In the genomic region with DNA sequence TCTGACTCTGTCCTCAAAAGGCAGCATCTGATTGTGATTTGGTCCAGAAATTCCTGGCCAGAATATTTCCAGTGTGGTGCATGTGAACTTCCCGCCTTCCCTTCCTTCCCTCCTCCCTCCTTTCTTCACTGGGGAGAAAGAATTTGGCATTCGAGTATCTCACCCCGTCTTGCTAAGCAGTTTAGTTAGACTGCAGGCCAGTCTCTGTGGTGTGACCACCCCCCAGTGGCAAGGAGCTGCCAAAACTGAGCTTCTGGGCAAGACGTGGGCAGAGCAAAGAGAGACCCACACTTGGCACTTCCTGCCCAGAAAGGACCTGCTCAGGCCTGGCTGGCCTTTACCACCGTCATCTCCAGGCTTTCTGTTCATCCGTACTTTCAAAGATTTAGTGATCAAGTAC, we compare ENCODE assay signal across 8 cellular contexts. TPM values are rescaled to one million over a fixed set of nuclear protein-coding genes. Genes with fewer than 3 reads are reported as not detected.
A peak's percentile ranks its signal among the peaks of the same experiment; 100 is the strongest.
DNase-seq lines count a peak whose midpoint lies in the region; ATAC-seq, FAIRE-seq and TF ChIP-seq lines count a peak whose summit lies in the region.

No MANE protein-coding gene starts in this region.

- H3K36me3 Mint-ChIP-seq in CD4-positive, alpha-beta memory T cell = no peaks in the 10 kb centered on the region

- intact Hi-C loops in CD4-positive, alpha-beta memory T cell (cut with micrococcal nuclease) = no loop called here
- intact Hi-C loops in left ventricle myocardium inferior (cut with micrococcal nuclease) = no loop called here

- TF ChIP-seq CTCF in left ventricle myocardium inferior (IDR thresholded peaks at IDR 0.05; ENCODE audit: borderline replicate concordance) = peak; percentile 57

- CTCF ChIA-PET in CD4-positive, alpha-beta memory T cell (lab: Charles Lee; ENCODE audit: partially characterized antibody) = interaction anchor here (0.7 to 2.7 kb wide), 17 partner anchors 9 to 378 kb away, joined by 3 to 11 read pairs (median 3); partner anchors contain the start of gene ADCY7

- POLR2A ChIA-PET in CD4-positive, alpha-beta memory T cell (lab: Charles Lee; ENCODE audit: partially characterized antibody) = no interaction called here

- H3K27ac ChIP-seq in CD4-positive, alpha-beta memory T cell (ENCODE audit: low read depth, low read length) = no peak overlapping the region
- H3K27ac ChIP-seq in left ventricle myocardium inferior (replicated peaks) = no peak overlapping the region

- no peaks in the 10 kb centered on the region for H3K27me3 Mint-ChIP-seq in CD4-positive, alpha-beta memory T cell
- no peaks in the 10 kb centered on the region for H3K27me3 Mint-ChIP-seq in stimulated activated naive CD8-positive, alpha-beta T cell treated with anti-CD3 and anti-CD28 coated beads, Interleukin-15, amount 100 ng/mL, for 72 hours

- H3K4me1 Mint-ChIP-seq in CD4-positive, alpha-beta memory T cell = peaks cover 0 to 5% (median 2%) of the 10 kb centered on the region in 4 donors
- H3K4me1 Mint-ChIP-seq in stimulated activated naive CD8-positive, alpha-beta T cell treated with anti-CD3 and anti-CD28 coated beads, Interleukin-15, amount 100 ng/mL, for 72 hours = peaks cover 6% of the 10 kb centered on the region

- H3K4me1 ChIP-seq in CD4-positive, alpha-beta memory T cell (ENCODE audit: insufficient read depth, low read length) = no peaks in the 10 kb centered on the region
- no peaks in the 10 kb centered on the region for H3K4me1 ChIP-seq in left ventricle myocardium inferior

- peak overlapping the region in 4 of 7 donors; percentile 2 to 62 (median 26) for H3K27ac Mint-ChIP-seq in CD4-positive, alpha-beta memory T cell
- no peak overlapping the region for H3K27ac Mint-ChIP-seq in stimulated activated naive CD8-positive, alpha-beta T cell treated with anti-CD3 and anti-CD28 coated beads, Interleukin-15, amount 100 ng/mL, for 72 hours

- H3K9me3 Mint-ChIP-seq in CD4-positive, alpha-beta memory T cell = no peaks in the 10 kb centered on the region
- H3K9me3 Mint-ChIP-seq in stimulated activated naive CD8-positive, alpha-beta T cell treated with anti-CD3 and anti-CD28 coated beads, Interleukin-15, amount 100 ng/mL, for 72 hours = no peaks in the 10 kb centered on the region

- peak; percentile 28 for FAIRE-seq in HTR-8/SVneo (lab: Jason Lieb, UNC)

- H3K9me3 ChIP-seq in CD4-positive, alpha-beta memory T cell (ENCODE audit: control insufficient read depth in 1 of 2, low read length in 2 of 2) = no peaks in the 10 kb centered on the region
- no peaks in the 10 kb centered on the region for H3K9me3 ChIP-seq in left ventricle myocardium inferior (replicated peaks)

- peak; percentile 86 for ATAC-seq in stimulated activated naive CD8-positive, alpha-beta T cell treated with anti-CD3 and anti-CD28 coated beads, Interleukin-15, amount 100 ng/mL, for 72 hours

- H3K4me3 Mint-ChIP-seq in CD4-positive, alpha-beta memory T cell = no peak overlapping the region
- no peak overlapping the region for H3K4me3 Mint-ChIP-seq in stimulated activated naive CD8-positive, alpha-beta T cell treated with anti-CD3 and anti-CD28 coated beads, Interleukin-15, amount 100 ng/mL, for 72 hours

- peak in 4 of 5 donors; percentile 26 to 40 (median 32) for DNase-seq in CD4-positive, alpha-beta memory T cell
- DNase-seq in HTR-8/SVneo (ENCODE audit: insufficient read length, low spot score) (peak; percentile 39), left ventricle myocardium inferior (no peak), dedifferentiated amniotic fluid mesenchymal stem cell (ENCODE audit: extremely low spot score) (no peak), GM19240 (ENCODE audit: insufficient read length, low spot score) (no peak), NCI-H187 treated with DMSO at 0.1 percent for 48 hours (lab: John Stamatoyannopoulos, UW) (no peak)
- DNase-seq in activated naive CD4-positive, alpha-beta T cell treated with Interleukin-2 at 50 U/mL for 16 hours = peak; percentile 24
- peak; percentile 36 to 48 for DNase-seq in stimulated activated naive CD8-positive, alpha-beta T cell treated with anti-CD3 and anti-CD28 coated beads, Interleukin-15, amount 100 ng/mL, for 72 hours

- H3K4me3 ChIP-seq in CD4-positive, alpha-beta memory T cell (ENCODE audit: low read length in 2 of 2) = no peak overlapping the region
- H3K4me3 ChIP-seq in left ventricle myocardium inferior = no peak overlapping the region

- no peaks in the 10 kb centered on the region for H3K27me3 ChIP-seq in CD4-positive, alpha-beta memory T cell (ENCODE audit: insufficient read depth, low read length)
- peaks cover 53% of the 10 kb centered on the region for H3K27me3 ChIP-seq in left ventricle myocardium inferior (ENCODE audit: low read depth)

- no peaks in the 10 kb centered on the region for H3K36me3 ChIP-seq in CD4-positive, alpha-beta memory T cell (ENCODE audit: insufficient read depth, low read length)
- no peaks in the 10 kb centered on the region for H3K36me3 ChIP-seq in left ventricle myocardium inferior

RNA-seq across cellular contexts. Expression of gene SNX20, which starts 36.4 kb away (rescaled TPM):
- 10 to 100 TPM; 88.9 to 90.1 TPM for total RNA-seq in CD4-positive, alpha-beta memory T cell
- 100 to 1,000 TPM in 1 of 2 donors, 10 to 100 TPM in 1; 62.5 to 106 TPM for polyA plus RNA-seq in CD4-positive, alpha-beta memory T cell
- 0.69 TPM for total RNA-seq in left ventricle myocardium inferior

RNA-seq across cellular contexts. Expression of gene NOD2, which starts 48.7 kb away (rescaled TPM):
- total RNA-seq in CD4-positive, alpha-beta memory T cell = 10 to 100 TPM in 1 of 2 experiments, 1 to 10 TPM in 1; 9.8 to 10.9 TPM
- polyA plus RNA-seq in CD4-positive, alpha-beta memory T cell = 1 to 10 TPM; 2.2 to 3.7 TPM
- total RNA-seq in left ventricle myocardium inferior = 0.52 TPM

Comparison
In these comparisons a context has a peak if more than half of its experiments do, and no peak if none do; other contexts are left out.
1. DNase-seq: peak in CD4-positive, alpha-beta memory T cell (4 of 5), HTR-8/SVneo (single experiment), activated naive CD4-positive, alpha-beta T cell treated with Interleukin-2 at 50 U/mL for 16 hours (single experiment) and stimulated activated naive CD8-positive, alpha-beta T cell treated with anti-CD3 and anti-CD28 coated beads, Interleukin-15, amount 100 ng/mL, for 72 hours (2 of 2); none in left ventricle myocardium inferior (single experiment), dedifferentiated amniotic fluid mesenchymal stem cell (single experiment), GM19240 (single experiment) and NCI-H187 treated with DMSO at 0.1 percent for 48 hours (single experiment).
2. H3K27ac Mint-ChIP-seq: peak in CD4-positive, alpha-beta memory T cell (4 of 7); none in stimulated activated naive CD8-positive, alpha-beta T cell treated with anti-CD3 and anti-CD28 coated beads, Interleukin-15, amount 100 ng/mL, for 72 hours (0 of 2).
3. RNA of gene SNX20, which starts 36.4 kb away (total RNA-seq): 88.9 to 90.1 TPM in CD4-positive, alpha-beta memory T cell; 0.69 TPM in left ventricle myocardium inferior (single experiment); every median in the first group is over 10 times any median in the second.